Comparison of ENCODE assay signal across 31 cellular contexts in genomic region chr17:288802-289356, GRCh38.
DNase-seq lines count a peak whose midpoint lies in the region; ATAC-seq, FAIRE-seq and TF ChIP-seq lines count a peak whose summit lies in the region.
"Had no signal": no experiment of that assay in that cellular context is flagged by ENCODE, and none has a peak within 500 bp of the region (broad histone marks: within the 10 kb centered on the region; RNA-seq: fewer than 3 reads in every experiment).

No MANE protein-coding gene starts in this region.

- H3K4me1 ChIP-seq in right lobe of liver: no peaks in the 10 kb centered on the region
- H3K4me1 ChIP-seq in HepG2 (ENCODE audit: insufficient read depth, low read length): no peaks in the 10 kb centered on the region
- no peaks in the 10 kb centered on the region for H3K4me1 ChIP-seq in neural progenitor cell
- no peaks in the 10 kb centered on the region for H3K4me1 ChIP-seq in mesenchymal stem cell (ENCODE audit: control insufficient read depth, insufficient read depth, low read depth, low read length)
- no peaks in the 10 kb centered on the region for H3K4me1 ChIP-seq in mammary epithelial cell (ENCODE audit: insufficient read depth, low read length)
- H3K4me1 ChIP-seq: BE2C, esophagus muscularis mucosa, SJSA1, stomach, vagina had no signal

- BruUV-seq in HepG2 (replicated peaks; lab: Mats Ljungman, UMichigan) (no TSS peak), mammary epithelial cell (replicated peaks; lab: Mats Ljungman, UMichigan) (no TSS peak)

- H3K9me3 ChIP-seq in right lobe of liver (no peaks in the 10 kb centered on the region), HepG2 (ENCODE audit: low read length) (no peaks in the 10 kb centered on the region), neural progenitor cell (ENCODE audit: low read depth) (no peaks in the 10 kb centered on the region), mesenchymal stem cell (ENCODE audit: control insufficient read depth, low read length) (no peaks in the 10 kb centered on the region), mammary epithelial cell (replicated peaks; ENCODE audit: insufficient read depth, low read length) (peaks cover 15% of the 10 kb centered on the region)
- H3K9me3 ChIP-seq: BE2C, esophagus muscularis mucosa, mucosa of descending colon, SJSA1, stomach, vagina had no signal

- TF ChIP-seq RAD21 in HepG2 (CRISPR knock-in tag; IDR thresholded peaks at IDR 0.05): no peak

- no peak overlapping the region for H2AFZ ChIP-seq in HepG2 (ENCODE audit: low read length)
- H2AFZ ChIP-seq in neural progenitor cell (replicated peaks): no peak overlapping the region
- no peak overlapping the region for H2AFZ ChIP-seq in mesenchymal stem cell (ENCODE audit: low read depth, low read length)
- no peak overlapping the region for H2AFZ ChIP-seq in mammary epithelial cell (ENCODE audit: low read depth, low read length)

- no peak overlapping the region for H4K91ac ChIP-seq in mesenchymal stem cell (ENCODE audit: low read length)

- H3K79me2 ChIP-seq in HepG2 (ENCODE audit: insufficient read depth, low read length) (no peaks in the 10 kb centered on the region), neural progenitor cell (ENCODE audit: low read depth) (no peaks in the 10 kb centered on the region), mammary epithelial cell (ENCODE audit: insufficient read depth, low read length) (no peaks in the 10 kb centered on the region)

- H3F3A ChIP-seq in neural progenitor cell (ENCODE audit: low read depth): no peaks in the 10 kb centered on the region

- no peak overlapping the region for H3K18ac ChIP-seq in mesenchymal stem cell (ENCODE audit: low read depth in 1 of 2, low read length in 2 of 2)

- no peak overlapping the region for H2BK15ac ChIP-seq in mesenchymal stem cell (ENCODE audit: low read depth, poor library complexity, severe bottlenecking)

- FAIRE-seq in HepG2 (lab: Jason Lieb, UNC): no peak
- FAIRE-seq: endometrium, GM18507, H1, keratinocyte had no signal

- peaks cover 0 to 2% (median 0%) of the 10 kb centered on the region in 4 donors for H3K36me3 ChIP-seq in right lobe of liver
- H3K36me3 ChIP-seq in HepG2 (replicated peaks in 1 of 2; ENCODE audit: control insufficient read depth in 1 of 2, insufficient read depth in 2 of 2, low read length in 2 of 2): peaks cover 0 to 8% of the 10 kb centered on the region in 2 experiments; a peak in 3 of 5 replicates
- no peaks in the 10 kb centered on the region for H3K36me3 ChIP-seq in neural progenitor cell
- H3K36me3 ChIP-seq in mesenchymal stem cell (ENCODE audit: control insufficient read depth in 1 of 2, insufficient read depth in 2 of 2, low read depth in 1 of 2, low read length in 2 of 2): peaks cover 0 to 26% of the 10 kb centered on the region in 2 experiments
- no peaks in the 10 kb centered on the region for H3K36me3 ChIP-seq in mammary epithelial cell (ENCODE audit: insufficient read depth, low read length)
- H3K36me3 ChIP-seq: BE2C, esophagus muscularis mucosa, SJSA1, vagina had no signal

- no peak overlapping the region for H3K9ac ChIP-seq in HepG2 (ENCODE audit: insufficient read depth, low read depth, low read length)
- H3K9ac ChIP-seq in neural progenitor cell: no peak overlapping the region
- H3K9ac ChIP-seq in mesenchymal stem cell (ENCODE audit: low read length): no peak overlapping the region
- no peak overlapping the region for H3K9ac ChIP-seq in mammary epithelial cell (ENCODE audit: insufficient read depth, low read length)

- H3K36me3 Mint-ChIP-seq in central memory CD8-positive, alpha-beta T cell (ENCODE audit: insufficient read depth): peaks cover 10% of the 10 kb centered on the region
- H3K36me3 Mint-ChIP-seq in neural progenitor cell: no peaks in the 10 kb centered on the region

- no peak overlapping the region for H2BK12ac ChIP-seq in mesenchymal stem cell (ENCODE audit: low read length in 2 of 2)

- H3K23ac ChIP-seq in mesenchymal stem cell (ENCODE audit: low read length in 2 of 2): no peak overlapping the region

- H3K14ac ChIP-seq in mesenchymal stem cell (ENCODE audit: low read length in 2 of 2): no peak overlapping the region

- ATAC-seq in right lobe of liver (no peak), HepG2 (no peak), GM18517 (IDR thresholded peaks at IDR 0.05; ENCODE audit: unreplicated experiment) (no peak)
- ATAC-seq in central memory CD8-positive, alpha-beta T cell (replicated peaks; ENCODE audit: extremely low read depth, poor library complexity, severe bottlenecking): peak; percentile 28
- ATAC-seq: mucosa of descending colon had no signal

- H2BK120ac ChIP-seq in mesenchymal stem cell (ENCODE audit: low read depth, low read length): no peak overlapping the region

- in situ Hi-C loops in HepG2 (cut with HindIII; ENCODE audit: extremely low pct_ligation_motif_present, low pct_unique_long_range_greater_than_20kb) (no loop called here), mammary epithelial cell (cut with MboI; ENCODE audit: low sequenced_read_pairs in 2 of 2) (no loop called here)

- WGBS in right lobe of liver (ENCODE audit: insufficient coverage, low coverage, low lambda C conversion rate, missing lambda C conversion rate): 74% methylated on average over 13 of the region's 17 CpGs
- WGBS in HepG2 (ENCODE audit: low lambda C conversion rate): 92% methylated on average over 16 of the region's 17 CpGs
- WGBS in mesenchymal stem cell: 85% methylated on average over 10 of the region's 17 CpGs
- 84% methylated on average over 10 of the region's 17 CpGs for WGBS in mammary epithelial cell (ENCODE audit: low coverage, missing lambda C conversion rate)

- no peaks in the 10 kb centered on the region for H3K79me1 ChIP-seq in mesenchymal stem cell (replicated peaks; ENCODE audit: low read length, poor library complexity, severe bottlenecking)

- POLR2A ChIA-PET in HepG2 (lab: Yijun Ruan, JAX): no interaction called here

- H3K27ac ChIP-seq in right lobe of liver (no peak overlapping the region), HepG2 (ENCODE audit: extremely low read length, insufficient read depth, low read length) (no peak overlapping the region), neural progenitor cell (no peak overlapping the region), mesenchymal stem cell (ENCODE audit: low read length, poor library complexity, severe bottlenecking) (no peak overlapping the region), mammary epithelial cell (ENCODE audit: insufficient read depth, low read depth, low read length) (no peak overlapping the region)
- H3K27ac ChIP-seq: esophagus muscularis mucosa, SJSA1, stomach, vagina, VCaP had no signal

- CTCF ChIA-PET in HepG2 (lab: Yijun Ruan, JAX; ENCODE audit: low intra/inter-chr PET ratio, low total read pairs) (no interaction called here), mammary epithelial cell (lab: Charles Lee; ENCODE audit: low non-redundant PET) (no interaction called here)

- no peak overlapping the region for H3K4me3 Mint-ChIP-seq in central memory CD8-positive, alpha-beta T cell
- H3K4me3 Mint-ChIP-seq in neural progenitor cell: no peak overlapping the region
- H3K4me3 Mint-ChIP-seq: activated T-cell treated with anti-CD3 and anti-CD28 coated beads, Interleukin-2, amount 50 U/mL, for 24 hours; neural crest cell had no signal

- H3K4me3 ChIP-seq in right lobe of liver: no peak overlapping the region
- no peak overlapping the region for H3K4me3 ChIP-seq in HepG2 (replicated peaks in 1 of 3; ENCODE audit: insufficient read depth in 1 of 3, low read depth in 2 of 3, low read length in 3 of 3)
- H3K4me3 ChIP-seq in neural progenitor cell: no peak overlapping the region
- no peak overlapping the region for H3K4me3 ChIP-seq in mesenchymal stem cell (ENCODE audit: insufficient read depth in 1 of 2, low read depth in 1 of 2, low read length in 2 of 2)
- H3K4me3 ChIP-seq in mammary epithelial cell (replicated peaks in 1 of 3; ENCODE audit: insufficient read depth in 1 of 3, low read depth in 2 of 3, low read length in 3 of 3): no peak overlapping the region
- H3K4me3 ChIP-seq: esophagus muscularis mucosa, mucosa of descending colon, SJSA1, stomach, vagina had no signal

- H3K27ac Mint-ChIP-seq in central memory CD8-positive, alpha-beta T cell (ENCODE audit: low read depth): peak overlapping the region; percentile 87
- peak overlapping the region; percentile 76 for H3K27ac Mint-ChIP-seq in neural progenitor cell
- H3K27ac Mint-ChIP-seq: activated T-cell treated with anti-CD3 and anti-CD28 coated beads, Interleukin-2, amount 50 U/mL, for 24 hours had no signal

- dilution Hi-C loops in mammary epithelial cell (cut with HindIII; ENCODE audit: low sequenced_read_pairs): no loop called here

- TF ChIP-seq POLR2A in right lobe of liver (IDR thresholded peaks at IDR 0.05) (no peak), HepG2 (IDR thresholded peaks at IDR 0.05; ENCODE audit: insufficient read depth in 1 of 2, low read depth in 2 of 2, low read length in 2 of 2) (no peak)

- DNase-seq in right lobe of liver (peak; percentile 9 to 29 (median 23)), HepG2 (ENCODE audit: low spot score) (no peak), neural progenitor cell (ENCODE audit: low spot score) (no peak), mesenchymal stem cell (no peak), mammary epithelial cell (no peak)
- DNase-seq in central memory CD8-positive, alpha-beta T cell (ENCODE audit: low spot score in 2 of 2): no peak
- DNase-seq in stimulated activated CD8-positive, alpha-beta memory T cell treated with anti-CD3 and anti-CD28 coated beads, Interleukin-4, amount 100 ng/mL, for 48 hours: no peak
- DNase-seq: ACHN; activated CD4-positive, alpha-beta T cell treated with anti-CD3 and anti-CD28 coated beads for 4 hours; activated T-cell treated with anti-CD3 and anti-CD28 coated beads, Interleukin-2, amount 50 U/mL, for 24 hours; BE2C; cerebellar nuclear complex; DMS 273 treated with DMSO at 0.1 percent for 48 hours; foreskin fibroblast; NCI-H1417 treated with DMSO at 0.1 percent for 48 hours; NCI-H2029 treated with DMSO at 0.1 percent for 48 hours; NCI-H226; stimulated activated CD4-positive, alpha-beta T cell treated with anti-CD3 and anti-CD28 coated beads, Interleukin-1b, Interleukin-23, amount 100 ng/mL, for 48 hours; stomach; T-helper 9 cell had no signal

- H3K9me3 Mint-ChIP-seq in central memory CD8-positive, alpha-beta T cell: no peaks in the 10 kb centered on the region
- no peaks in the 10 kb centered on the region for H3K9me3 Mint-ChIP-seq in neural progenitor cell
- H3K9me3 Mint-ChIP-seq: activated T-cell treated with anti-CD3 and anti-CD28 coated beads, Interleukin-2, amount 50 U/mL, for 24 hours; neural crest cell had no signal

- no peak overlapping the region for H3K4me2 ChIP-seq in HepG2 (ENCODE audit: low read depth, low read length)
- no peak overlapping the region for H3K4me2 ChIP-seq in neural progenitor cell
- H3K4me2 ChIP-seq in mesenchymal stem cell (ENCODE audit: low read length, poor library complexity, severe bottlenecking): no peak overlapping the region
- no peak overlapping the region for H3K4me2 ChIP-seq in mammary epithelial cell (ENCODE audit: insufficient read depth, low read depth, low read length)

- TF ChIP-seq EP300 in HepG2 (IDR thresholded peaks at IDR 0.05; ENCODE audit: low read depth in 2 of 2, low read length in 2 of 2) (no peak), HepG2 (CRISPR knock-in tag; IDR thresholded peaks at IDR 0.05; ENCODE audit: borderline replicate concordance) (no peak)

- H3K4me1 Mint-ChIP-seq in central memory CD8-positive, alpha-beta T cell: peaks cover 19% of the 10 kb centered on the region
- H3K4me1 Mint-ChIP-seq in neural progenitor cell: peaks cover 30% of the 10 kb centered on the region
- H3K4me1 Mint-ChIP-seq: neural crest cell had no signal

- no peaks in the 10 kb centered on the region for H4K20me1 ChIP-seq in HepG2 (ENCODE audit: insufficient read depth, low read length)
- no peaks in the 10 kb centered on the region for H4K20me1 ChIP-seq in neural progenitor cell (ENCODE audit: low read depth)
- H4K20me1 ChIP-seq in mammary epithelial cell (ENCODE audit: insufficient read depth, low read length): no peaks in the 10 kb centered on the region

- no peaks in the 10 kb centered on the region for H3K27me3 ChIP-seq in right lobe of liver
- no peaks in the 10 kb centered on the region for H3K27me3 ChIP-seq in HepG2 (ENCODE audit: control insufficient read depth in 1 of 2, insufficient read depth in 2 of 2, low read length in 2 of 2)
- H3K27me3 ChIP-seq in neural progenitor cell: no peaks in the 10 kb centered on the region
- peaks cover 0 to 18% of the 10 kb centered on the region in 2 experiments for H3K27me3 ChIP-seq in mesenchymal stem cell (ENCODE audit: control insufficient read depth in 1 of 2, insufficient read depth in 1 of 2, low read length in 2 of 2)
- no peaks in the 10 kb centered on the region for H3K27me3 ChIP-seq in mammary epithelial cell (ENCODE audit: insufficient read depth, low read length)
- H3K27me3 ChIP-seq: BE2C, vagina had no signal

- H2BK5ac ChIP-seq in mesenchymal stem cell (ENCODE audit: low read depth, low read length, poor library complexity, severe bottlenecking): no peak overlapping the region

- no peak overlapping the region for H3K4ac ChIP-seq in mesenchymal stem cell (ENCODE audit: low read depth in 1 of 2, low read length in 2 of 2)

- H4K8ac ChIP-seq in mesenchymal stem cell (ENCODE audit: low read length): no peak overlapping the region

- no peak overlapping the region for H2AK5ac ChIP-seq in mesenchymal stem cell (ENCODE audit: low read length, severe bottlenecking)

- TF ChIP-seq CTCF in right lobe of liver (IDR thresholded peaks at IDR 0.05) (no peak), HepG2 (CRISPR knock-in tag; IDR thresholded peaks at IDR 0.05) (no peak), neural progenitor cell (IDR thresholded peaks at IDR 0.05) (no peak), mammary epithelial cell (conservative IDR thresholded peaks at IDR 0.05 in 1 of 2, IDR thresholded peaks at IDR 0.05 in 1 of 2; ENCODE audit: extremely low read depth in 1 of 2, insufficient read depth in 1 of 2, low read depth in 1 of 2, low read length in 2 of 2) (no peak)

- intact Hi-C loops in right lobe of liver (cut with DNase I) (no loop called here), HepG2 (cut with micrococcal nuclease; ENCODE audit: unreplicated experiment) (no loop called here), mammary epithelial cell (cut with micrococcal nuclease) (no loop called here)

- H3K27me3 Mint-ChIP-seq in central memory CD8-positive, alpha-beta T cell: peaks cover 12% of the 10 kb centered on the region
- H3K27me3 Mint-ChIP-seq in neural progenitor cell (ENCODE audit: insufficient read depth, low read depth): peaks cover 5% of the 10 kb centered on the region

Comparison
In these comparisons a context has a peak if more than half of its experiments do, and no peak if none do; other contexts are left out.
1. DNase-seq: peak in right lobe of liver (3 of 3); none in HepG2 (single experiment), central memory CD8-positive, alpha-beta T cell (0 of 2), neural progenitor cell (single experiment), mesenchymal stem cell (single experiment), mammary epithelial cell (single experiment) and stimulated activated CD8-positive, alpha-beta memory T cell treated with anti-CD3 and anti-CD28 coated beads, Interleukin-4, amount 100 ng/mL, for 48 hours (single experiment).